In the genomic region with DNA sequence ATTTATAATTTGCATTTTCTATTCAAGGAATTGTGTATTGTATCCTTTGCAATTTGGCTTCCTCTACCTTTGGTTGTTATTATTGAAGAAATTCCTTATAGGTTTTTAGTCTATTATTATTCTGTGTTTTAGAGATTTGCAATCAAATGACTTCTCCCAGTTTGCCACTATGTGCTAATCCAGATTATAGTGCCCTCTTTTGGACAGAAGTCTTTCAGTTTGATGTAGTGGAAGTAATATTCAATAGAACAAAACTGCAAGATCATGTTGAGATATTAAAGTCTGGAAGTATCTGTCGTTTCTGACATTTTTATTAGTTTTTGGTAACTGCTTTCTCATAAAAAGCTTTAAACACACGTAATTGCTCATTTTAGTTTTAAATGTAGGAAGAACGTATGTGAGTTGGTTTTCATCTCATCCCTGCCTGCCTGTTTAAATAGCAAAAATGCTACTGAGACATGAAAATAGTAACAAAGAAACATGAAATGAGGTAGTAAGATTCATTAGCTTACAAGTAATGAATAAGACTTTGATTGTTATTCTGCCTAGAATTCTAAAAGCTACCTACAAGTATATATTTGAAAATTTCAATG, we compare ENCODE assay signal across 9 cellular contexts.
DNase-seq lines count a peak whose midpoint lies in the region; ATAC-seq and TF ChIP-seq lines count a peak whose summit lies in the region.
"Had no signal": no experiment of that assay in that cellular context is flagged by ENCODE, and none has a peak within 500 bp of the region (broad histone marks: within the 10 kb centered on the region; RNA-seq: fewer than 3 reads in every experiment).

No MANE protein-coding gene starts in this region.

- 72 to 80% methylated on average over 3 of the region's 3 CpGs for WGBS in heart right ventricle, 2 donors

- H3K79me2 ChIP-seq in PC-9 (ENCODE audit: low read depth): no peaks in the 10 kb centered on the region

- no peak overlapping the region for H3K27ac ChIP-seq in heart right ventricle
- no peak overlapping the region for H3K27ac ChIP-seq in PC-9
- H3K27ac ChIP-seq in uterus: no peak overlapping the region

- TF ChIP-seq POLR2A in uterus (IDR thresholded peaks at IDR 0.05): no peak

- H2AFZ ChIP-seq in PC-9: no peak overlapping the region

- H3K9me3 ChIP-seq in heart right ventricle (no peaks in the 10 kb centered on the region), PC-9 (ENCODE audit: insufficient read depth, low read depth) (no peaks in the 10 kb centered on the region), uterus (no peaks in the 10 kb centered on the region)

- ATAC-seq in heart right ventricle: no peak

- H3K9me2 ChIP-seq in PC-9 (ENCODE audit: insufficient read depth): no peaks in the 10 kb centered on the region

- peaks cover 0 to 94% (median 0%) of the 10 kb centered on the region in 9 donors for H3K36me3 ChIP-seq in heart right ventricle
- H3K36me3 ChIP-seq in PC-9 (ENCODE audit: low read depth): peaks cover 29% of the 10 kb centered on the region; the same call in 1 of the 2 replicates
- no peaks in the 10 kb centered on the region for H3K36me3 ChIP-seq in uterus

- no peak overlapping the region for H3K4me3 ChIP-seq in heart right ventricle
- no peak overlapping the region for H3K4me3 ChIP-seq in PC-9
- H3K4me3 ChIP-seq in fibroblast of mammary gland (ENCODE audit: control insufficient read depth, low read depth, low read length): no peak overlapping the region
- H3K4me3 ChIP-seq in uterus: no peak overlapping the region

- DNase-seq in heart right ventricle (no peak), cardiac septum (ENCODE audit: low spot score) (no peak), PC-9 (peak in 1 of 2 experiments; percentile 49), fibroblast of mammary gland (ENCODE audit: low read depth) (peak; percentile 54), uterus (no peak), HEK293T (ENCODE audit: extremely low spot score) (no peak)
- DNase-seq in stimulated activated CD4-positive, alpha-beta T cell treated with anti-CD3 and anti-CD28 coated beads, Interleukin-2, amount 100 ng/mL, for 24 hours: no peak
- no peak for DNase-seq in activated CD4-positive, alpha-beta T cell treated with anti-CD3 and anti-CD28 coated beads, Interleukin-2, amount 50 U/mL, for 48 hours
- DNase-seq: activated effector memory CD4-positive, alpha-beta T cell treated with Interleukin-2 at 50 U/mL for 16 hours had no signal

- CTCF ChIA-PET in PC-9 (lab: Charles Lee): interaction anchor here (0.6 to 0.7 kb wide), 3 partner anchors 32 to 442 kb away, joined by 3 read pairs; no protein-coding TSS in a partner anchor
- CTCF ChIA-PET in HEK293T (lab: Yijun Ruan, JAX): no interaction called here

- POLR2A ChIA-PET in PC-9 (lab: Charles Lee; ENCODE audit: unreplicated experiment): no interaction called here
- POLR2A ChIA-PET in HEK293T (lab: Yijun Ruan, JAX): no interaction called here

- no peaks in the 10 kb centered on the region for H4K20me1 ChIP-seq in PC-9 (ENCODE audit: insufficient read depth)

- intact Hi-C loops in heart right ventricle (cut with DNase I) (loop anchor here in 1 of 10 donors (5.0 kb wide), 1 partner anchor 219 kb away; no protein-coding TSS in a partner anchor), cardiac septum (cut with DNase I) (no loop called here), PC-9 (cut with micrococcal nuclease; ENCODE audit: unreplicated experiment) (loop anchor here (2.0 kb wide), 2 partner anchors 44 to 110 kb away; no protein-coding TSS in a partner anchor), uterus (cut with DNase I; ENCODE audit: low total_unique reads) (no loop called here)

- no TSS peak for BruUV-seq in PC-9 (replicated peaks; lab: Mats Ljungman, UMichigan)

- H3K27me3 ChIP-seq in heart right ventricle (no peaks in the 10 kb centered on the region), PC-9 (ENCODE audit: insufficient read depth, low read depth) (no peaks in the 10 kb centered on the region), uterus (no peaks in the 10 kb centered on the region)

- H3K4me1 ChIP-seq in heart right ventricle (peaks cover 0 to 14% (median 0%) of the 10 kb centered on the region in 9 donors), PC-9 (replicated peaks; ENCODE audit: insufficient read depth) (peaks cover 27% of the 10 kb centered on the region), uterus (no peaks in the 10 kb centered on the region)

- TF ChIP-seq CTCF in heart right ventricle (IDR thresholded peaks at IDR 0.05) (peak in 6 of 9 donors; percentile 34 to 65 (median 47)), PC-9 (conservative IDR thresholded peaks at IDR 0.05) (peak; percentile 57), fibroblast of mammary gland (conservative IDR thresholded peaks at IDR 0.05; ENCODE audit: control insufficient read depth, insufficient read depth, low read depth, low read length) (peak; percentile 43), uterus (IDR thresholded peaks at IDR 0.05) (peak in 3 of 4 experiments; percentile 10 to 20 (median 20))

- H3F3A ChIP-seq in PC-9 (ENCODE audit: insufficient read depth, low read depth): peaks cover 21% of the 10 kb centered on the region

- H3K4me2 ChIP-seq in PC-9: no peak overlapping the region

TF ChIP-seq in HEK293T, 16 proteins besides CTCF, POLR2A, EP300 and RAD21:
- TF ChIP-seq TARDBP (IDR thresholded peaks at IDR 0.05) (no peak), SUZ12 (IDR thresholded peaks at IDR 0.05) (no peak), L3MBTL2 (conservative IDR thresholded peaks at IDR 0.05) (no peak), CTBP1 (IDR thresholded peaks at IDR 0.05; ENCODE audit: borderline replicate concordance) (no peak), FOXK2 (IDR thresholded peaks at IDR 0.05) (no peak), BHLHE40 (IDR thresholded peaks at IDR 0.05; ENCODE audit: borderline replicate concordance) (no peak), ZNF384 (IDR thresholded peaks at IDR 0.05) (no peak), ARNT (IDR thresholded peaks at IDR 0.05) (no peak)
